Comparison of ENCODE assay signal across 8 cellular contexts in genomic region chr19:38402967-38403674, GRCh38.
DNase-seq lines count a peak whose midpoint lies in the region; ATAC-seq and TF ChIP-seq lines count a peak whose summit lies in the region.

TSS of gene FAM98C (plus strand) at chr19:38403093. CDS start at chr19:38403154, 61 bp downstream.

- H3K27me3 ChIP-seq in muscle layer of colon (ENCODE audit: control insufficient read depth in 1 of 2, insufficient read depth in 2 of 2, low read length in 2 of 2): peaks cover 18 to 23% of the 10 kb centered on the region in 2 donors

- H3K4me3 ChIP-seq in muscle layer of colon (ENCODE audit: low read depth in 1 of 2, low read length in 2 of 2): peak within 1 kb of the TSS; percentile 66 to 91

- peak; percentile 50 for TF ChIP-seq POLR2A in erythroblast (IDR thresholded peaks at IDR 0.05; ENCODE audit: low read length)

- peak; percentile 95 for DNase-seq in DMS153 treated with DMSO at 0.1 percent for 48 hours (lab: John Stamatoyannopoulos, UW; ENCODE audit: unreplicated experiment)
- peak; percentile 95 for DNase-seq in OCI-M2 (lab: John Stamatoyannopoulos, UW; ENCODE audit: unreplicated experiment)
- DNase-seq in activated T-cell treated with anti-CD3 and anti-CD28 coated beads for 48 hours (ENCODE audit: low read depth): peak; percentile 98
- DNase-seq in erythroblast (lab: John Stamatoyannopoulos, UW): peak; percentile 98 to 99
- DNase-seq in stimulated activated CD8-positive, alpha-beta memory T cell treated with anti-CD3 and anti-CD28 coated beads, Interleukin-7, amount 100 ng/mL, for 24 hours (ENCODE audit: low read depth): peak; percentile 86

- peak; percentile 83 for ATAC-seq in GM21576 (IDR thresholded peaks at IDR 0.05; ENCODE audit: unreplicated experiment)

- H3K27ac ChIP-seq in muscle layer of colon (ENCODE audit: low read depth, low read length): peak within 1 kb of the TSS; percentile 92

- peaks cover 16% of the 10 kb centered on the region for H3K36me3 ChIP-seq in muscle layer of colon (ENCODE audit: insufficient read depth, low read length)

- peak; percentile 83 for TF ChIP-seq RAD21 in Ishikawa (IDR thresholded peaks at IDR 0.05; ENCODE audit: low read depth)

- H3K9me3 ChIP-seq in muscle layer of colon (ENCODE audit: low read length): no peaks in the 10 kb centered on the region

- H3K4me1 ChIP-seq in muscle layer of colon (ENCODE audit: insufficient read depth, low read length): peaks cover 5% of the 10 kb centered on the region

- TF ChIP-seq EP300 in Ishikawa (IDR thresholded peaks at IDR 0.05; ENCODE audit: borderline replicate concordance): no peak

- H3K9ac ChIP-seq in muscle layer of colon (ENCODE audit: low read length): no peak within 1 kb of the TSS

TF ChIP-seq in Ishikawa, 13 proteins besides CTCF, POLR2A, EP300 and RAD21:
- TF ChIP-seq CREB1 (IDR thresholded peaks at IDR 0.05; ENCODE audit: low read depth) (no peak), USF1 (IDR thresholded peaks at IDR 0.05) (no peak), TAF1 (IDR thresholded peaks at IDR 0.05; ENCODE audit: low read depth) (peak; percentile 81; the same call in 1 of the 2 replicates), YY1 (IDR thresholded peaks at IDR 0.05; ENCODE audit: low read depth) (peak; percentile 71), TCF12 (IDR thresholded peaks at IDR 0.05; ENCODE audit: low read depth) (0 out of 2 replicates have a peak, but pooled peaks have one; percentile 29), TEAD4 (IDR thresholded peaks at IDR 0.05) (no peak), MAX (IDR thresholded peaks at IDR 0.05) (peak; percentile 62), EGR1 (IDR thresholded peaks at IDR 0.05) (peak; percentile 95), ZBTB7A (IDR thresholded peaks at IDR 0.05; ENCODE audit: low read depth) (peak; percentile 91)
TF ChIP-seq in Ishikawa: peak in this region for 6.

Comparison
In these comparisons a context has a peak if more than half of its experiments do, and no peak if none do; other contexts are left out.
1. Peak in every context shown above with its lines: DNase-seq, ATAC-seq, H3K4me3 ChIP-seq and H3K27ac ChIP-seq.